Comparison of ENCODE assay signal across 1 cellular context in the genomic region with DNA sequence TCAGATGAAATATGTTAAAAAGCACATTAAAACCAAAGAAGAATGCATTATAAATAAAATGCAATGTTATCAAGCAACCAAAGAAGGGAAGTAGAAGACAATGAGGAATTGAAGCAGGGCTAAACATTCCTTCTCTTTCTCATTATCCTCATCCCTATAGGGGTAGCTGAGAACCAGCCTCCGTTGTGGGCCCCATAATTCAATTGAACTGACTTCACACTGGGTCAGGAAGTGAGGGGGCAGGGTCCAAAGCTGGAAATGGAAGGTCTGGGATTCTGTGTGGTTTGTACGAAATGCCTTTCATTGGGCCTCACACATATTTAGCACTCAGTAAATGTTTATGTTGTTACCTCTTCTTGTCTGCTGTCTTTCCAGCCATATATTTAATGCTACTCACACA.
TF ChIP-seq lines count a peak whose summit lies in the region.

No MANE protein-coding gene starts in this region.

TF ChIP-seq in H1, 55 proteins besides CTCF, POLR2A, EP300 and RAD21:
- TF ChIP-seq, protein P1, sequence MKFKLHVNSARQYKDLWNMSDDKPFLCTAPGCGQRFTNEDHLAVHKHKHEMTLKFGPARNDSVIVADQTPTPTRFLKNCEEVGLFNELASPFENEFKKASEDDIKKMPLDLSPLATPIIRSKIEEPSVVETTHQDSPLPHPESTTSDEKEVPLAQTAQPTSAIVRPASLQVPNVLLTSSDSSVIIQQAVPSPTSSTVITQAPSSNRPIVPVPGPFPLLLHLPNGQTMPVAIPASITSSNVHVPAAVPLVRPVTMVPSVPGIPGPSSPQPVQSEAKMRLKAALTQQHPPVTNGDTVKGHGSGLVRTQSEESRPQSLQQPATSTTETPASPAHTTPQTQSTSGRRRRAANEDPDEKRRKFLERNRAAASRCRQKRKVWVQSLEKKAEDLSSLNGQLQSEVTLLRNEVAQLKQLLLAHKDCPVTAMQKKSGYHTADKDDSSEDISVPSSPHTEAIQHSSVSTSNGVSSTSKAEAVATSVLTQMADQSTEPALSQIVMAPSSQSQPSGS (IDR thresholded peaks at IDR 0.05; ENCODE audit: low read length), result no peak
- TF ChIP-seq EGR1 (IDR thresholded peaks at IDR 0.05; ENCODE audit: borderline replicate concordance, low read depth, low read length) (no peak), SIX5 (IDR thresholded peaks at IDR 0.05; ENCODE audit: low read depth, low read length) (no peak), YY1 (IDR thresholded peaks at IDR 0.05; ENCODE audit: low read depth, low read length) (no peak), SIRT6 (IDR thresholded peaks at IDR 0.05; ENCODE audit: low read length) (no peak), CHD1 (IDR thresholded peaks at IDR 0.05; ENCODE audit: low read depth, low read length) (no peak)
